In the genomic region with DNA sequence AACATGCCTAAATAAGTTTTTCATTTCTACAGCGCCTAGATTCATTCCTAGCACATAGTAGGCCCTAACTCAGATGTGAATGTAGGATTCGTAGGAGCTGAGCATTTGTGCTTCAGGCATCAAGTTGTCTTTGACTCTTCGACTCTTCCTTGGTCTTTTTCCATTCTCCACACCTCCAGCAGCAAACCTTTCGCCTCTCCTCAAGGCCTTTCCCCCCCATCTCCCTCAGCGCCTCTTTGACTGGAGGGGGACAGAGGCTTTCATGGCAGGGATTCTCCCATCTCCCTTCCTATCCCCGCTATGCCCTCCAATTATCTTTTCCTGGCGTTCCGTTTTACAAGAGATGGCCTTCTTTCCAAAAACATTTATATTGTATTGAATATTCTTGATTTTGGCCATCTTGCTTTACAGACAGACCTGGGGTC, we compare ENCODE assay signal across 8 cellular contexts. TPM values are rescaled to one million over a fixed set of nuclear protein-coding genes. Genes with fewer than 3 reads are reported as not detected.
DNase-seq lines count a peak whose midpoint lies in the region; ATAC-seq, FAIRE-seq and TF ChIP-seq lines count a peak whose summit lies in the region.

No MANE protein-coding gene starts in this region.

- H3K27ac ChIP-seq in AG04450 (ENCODE audit: low read depth, low read length): no peak overlapping the region
- H3K27ac ChIP-seq in HUES48 (ENCODE audit: low read depth, low read length): peak overlapping the region; percentile 98
- H3K27ac ChIP-seq in GM12878 (ENCODE audit: control insufficient read depth, insufficient read depth): peak overlapping the region; percentile 85

- H3K4me2 ChIP-seq in GM12878 (ENCODE audit: control insufficient read depth, insufficient read depth): peak overlapping the region; percentile 93

- no peak for TF ChIP-seq RAD21 in GM12878 (IDR thresholded peaks at IDR 0.05; ENCODE audit: insufficient read depth, low read depth, low read length)

- RAD21 ChIA-PET in GM12878 (lab: Charles Lee; ENCODE audit: unreplicated experiment): interaction anchor here (2.0 to 2.3 kb wide), 2 partner anchors 10 to 14 kb away, joined by 7 to 20 read pairs; a partner anchor contains a TSS

- POLR2A ChIA-PET in AG04450 (lab: Yijun Ruan, JAX): no interaction called here
- POLR2A ChIA-PET in GM12878 (lab: Charles Lee): interaction anchor here (1.4 to 4.2 kb wide), 2 partner anchors 11 to 14 kb away, joined by 4 to 45 read pairs; a partner anchor contains a TSS

- SMC1A ChIA-PET in GM12878 (lab: Charles Lee; ENCODE audit: uncharacterized antibody, unreplicated experiment): no interaction called here

- no peak for TF ChIP-seq POLR2A in GM12878 (IDR thresholded peaks at IDR 0.05; ENCODE audit: low read depth, low read length)

- intact Hi-C loops in GM12878 (cut with micrococcal nuclease; ENCODE audit: unreplicated experiment): no loop called here
- intact Hi-C loops in mucosa of descending colon (cut with DNase I, micrococcal nuclease): no loop called here

- no peaks in the 10 kb centered on the region; the same call in 1 of the 2 replicates for H3K9me3 ChIP-seq in AG04450 (ENCODE audit: control insufficient read depth, insufficient read depth, low read length)
- H3K9me3 ChIP-seq in HUES48 (ENCODE audit: control insufficient read depth, insufficient read depth, low read length): no peaks in the 10 kb centered on the region
- H3K9me3 ChIP-seq in GM12878 (replicated peaks; ENCODE audit: control insufficient read depth, insufficient read depth, low read length): no peaks in the 10 kb centered on the region
- no peaks in the 10 kb centered on the region for H3K9me3 ChIP-seq in mucosa of descending colon

- H2AFZ ChIP-seq in GM12878 (ENCODE audit: control insufficient read depth, low read depth, low read length): peak overlapping the region; percentile 95

- no peaks in the 10 kb centered on the region for H4K20me1 ChIP-seq in GM12878 (ENCODE audit: control insufficient read depth, insufficient read depth)

- peak overlapping the region; percentile 96 for H3K4me3 ChIP-seq in AG04450 (ENCODE audit: low read depth, low read length)
- H3K4me3 ChIP-seq in HUES48 (ENCODE audit: low read depth, low read length): peak overlapping the region; percentile 97
- peak overlapping the region; percentile 83 for H3K4me3 ChIP-seq in GM12878
- H3K4me3 ChIP-seq in mucosa of descending colon: peak overlapping the region; percentile 56

- TF ChIP-seq CTCF in AG04450 (IDR thresholded peaks at IDR 0.05; ENCODE audit: low read depth, low read length) (no peak), GM12878 (IDR thresholded peaks at IDR 0.05 in 2 of 3, conservative IDR thresholded peaks at IDR 0.05 in 1 of 3; ENCODE audit: control insufficient read depth in 2 of 3, extremely low read depth in 1 of 3, insufficient read depth in 1 of 3, low read depth in 3 of 3, low read length in 3 of 3) (no peak), mucosa of descending colon (IDR thresholded peaks at IDR 0.05) (no peak)

- ATAC-seq in GM12878 (no peak), mucosa of descending colon (no peak), HG02763 (IDR thresholded peaks at IDR 0.05; ENCODE audit: unreplicated experiment) (no peak)

- DNase-seq in AG04450 (ENCODE audit: low read depth, low spot score) (no peak), GM12878 (ENCODE audit: low read depth, low spot score) (no peak), mucosa of descending colon (no peak), HCEC 1CT (no peak), T-helper 9 cell (no peak), iPS-NIHi11 (ENCODE audit: low spot score) (no peak)

- CTCF ChIA-PET in AG04450 (lab: Charles Lee) (no interaction called here), GM12878 (lab: Yijun Ruan, JAX) (interaction anchor here (0.5 to 2.6 kb wide), 2 partner anchors 12 to 16 kb away, joined by 3 to 34 read pairs; a partner anchor contains a TSS)

- no TSS peak for BruUV-seq in GM12878 (replicated peaks; lab: Mats Ljungman, UMichigan)

- peak overlapping the region; percentile 96 for H3K9ac ChIP-seq in HUES48 (ENCODE audit: low read depth, low read length)
- peak overlapping the region; percentile 91 for H3K9ac ChIP-seq in GM12878 (ENCODE audit: control insufficient read depth, insufficient read depth, low read length)

- TF ChIP-seq EP300 in GM12878 (IDR thresholded peaks at IDR 0.05; ENCODE audit: borderline replicate concordance in 1 of 2, control insufficient read depth in 1 of 2, low read depth in 2 of 2, low read length in 2 of 2): no peak

- H3K79me2 ChIP-seq in GM12878 (ENCODE audit: control insufficient read depth, insufficient read depth, low read length): peaks cover 24% of the 10 kb centered on the region

- in situ Hi-C loops in GM12878 (cut with MboI): loop anchor here (10.0 kb wide), 1 partner anchor 454 kb away; no protein-coding TSS in a partner anchor

- no peaks in the 10 kb centered on the region for H3K27me3 ChIP-seq in AG04450 (ENCODE audit: control insufficient read depth, insufficient read depth, low read length)
- H3K27me3 ChIP-seq in HUES48 (ENCODE audit: control insufficient read depth, insufficient read depth, low read length): no peaks in the 10 kb centered on the region
- no peaks in the 10 kb centered on the region for H3K27me3 ChIP-seq in GM12878 (replicated peaks in 1 of 2; ENCODE audit: control insufficient read depth in 2 of 2, insufficient read depth in 2 of 2, low read length in 1 of 2)

- no peak for FAIRE-seq in GM12878 (lab: Jason Lieb, UNC)

- H3K36me3 ChIP-seq in HUES48 (ENCODE audit: control insufficient read depth, insufficient read depth, low read length) (peaks cover 33% of the 10 kb centered on the region), GM12878 (ENCODE audit: control insufficient read depth in 2 of 2, insufficient read depth in 2 of 2, low read length in 1 of 2) (peaks cover 0 to 8% of the 10 kb centered on the region in 2 experiments; a peak in 2 of 4 replicates), mucosa of descending colon (ENCODE audit: low read depth) (no peaks in the 10 kb centered on the region)

- WGBS in GM12878 (ENCODE audit: insufficient coverage, insufficient replicate concordance, low lambda C conversion rate, missing lambda C conversion rate): 0% methylated on average over 8 of the region's 8 CpGs

- H3K4me1 ChIP-seq in HUES48 (ENCODE audit: control insufficient read depth, insufficient read depth, low read length) (peaks cover 9% of the 10 kb centered on the region; the same call in 1 of the 2 replicates), GM12878 (ENCODE audit: control insufficient read depth, insufficient read depth, low read length) (peaks cover 16% of the 10 kb centered on the region), mucosa of descending colon (ENCODE audit: low read depth) (peaks cover 9% of the 10 kb centered on the region)

TF ChIP-seq in GM12878, 131 proteins besides CTCF, POLR2A, EP300 and RAD21 (continues in another document):
- TF ChIP-seq PML (IDR thresholded peaks at IDR 0.05; ENCODE audit: low read length) (no peak), YY1 (IDR thresholded peaks at IDR 0.05; ENCODE audit: low read depth, low read length) (peak; percentile 28; the same call in 1 of the 2 replicates), SREBF1 (IDR thresholded peaks at IDR 0.05; ENCODE audit: low read length) (no peak)

RNA-seq across cellular contexts. Expression of a gene that starts 0.7 kb away (rescaled TPM):
- 6.0 and 10.8 TPM in 2 replicates for polyA plus RNA-seq in AG04450 (2011; rRNA removed)
- 8.3 and 15.8 TPM in 2 replicates for polyA minus RNA-seq in AG04450 (2011; rRNA and poly(A)+ RNA removed)
- 59.6 and 59.9 TPM in 2 replicates for total RNA-seq in GM12878 (2013; cell fraction: nucleolus; rRNA removed)
- total RNA-seq in GM12878 (2014; rRNA removed): 13.3 and 15.3 TPM in 2 replicates
- total RNA-seq in GM12878 (2014; rRNA removed; fragmentation: Illumina TruSeq; extraction: Trizol): 27.3 and 28.6 TPM in 2 replicates
- 18.0 and 18.7 TPM in 2 replicates for total RNA-seq in GM12878 (2021)
- 3.0 TPM for polyA plus RNA-seq in GM12878 (2011; ENCODE audit: low read depth)
- polyA plus RNA-seq in GM12878 (2011; rRNA removed): 12.0 and 18.8 TPM in 2 replicates
- 3.1 and 3.2 TPM in 2 replicates for polyA plus RNA-seq in GM12878 (2011; cell fraction: cytosol; rRNA removed)
- 10.4 and 13.2 TPM in 2 replicates for polyA plus RNA-seq in GM12878 (2011; cell fraction: nucleus; rRNA removed)
- polyA plus RNA-seq in GM12878 (2012): 4.6 and 7.8 TPM in 2 replicates
- 18.8 and 24.3 TPM in 2 replicates for polyA plus RNA-seq in GM12878 (2014; fragmentation: Illumina TruSeq; extraction: Trizol)
- 10 to 100 TPM; 12.1 to 15.5 TPM for polyA plus RNA-seq in GM12878 (2014; fragmentation: Nextera tagmentation; extraction: Ambion mirVana)
- 10.0 and 11.1 TPM in 2 replicates for polyA plus RNA-seq in GM12878 (2014; rRNA removed)
- 10 to 100 TPM; 28.7 TPM for polyA plus RNA-seq in GM12878 (2016; fragmentation: Nextera tagmentation; extraction: Ambion mirVana)
- 20.9 and 25.2 TPM in 2 replicates for polyA minus RNA-seq in GM12878 (2011; rRNA and poly(A)+ RNA removed)
- polyA minus RNA-seq in GM12878 (2011; cell fraction: cytosol; rRNA and poly(A)+ RNA removed): 5.5 and 6.5 TPM in 2 replicates
- 14.9 and 25.1 TPM in 2 replicates for polyA minus RNA-seq in GM12878 (2011; cell fraction: nucleus; rRNA and poly(A)+ RNA removed)
- total RNA-seq in mucosa of descending colon: 10 to 100 TPM; 11.7 to 23.3 (median 15.7) TPM

RNA-seq across cellular contexts. Expression of a gene that starts 10.8 kb away (rescaled TPM):
- polyA plus RNA-seq in AG04450 (2011; rRNA removed) (14.6 and 15.8 TPM in 2 replicates), GM12878 (2011; rRNA removed) (24.6 and 26.4 TPM in 2 replicates), GM12878 (2014; fragmentation: Illumina TruSeq; extraction: Trizol) (27.1 and 28.4 TPM in 2 replicates), GM12878 (2014; fragmentation: Nextera tagmentation; extraction: Ambion mirVana) (10 to 100 TPM; 19.0 to 19.6 TPM), GM12878 (2014; rRNA removed) (15.2 and 17.9 TPM in 2 replicates), GM12878 (2016; fragmentation: Nextera tagmentation; extraction: Ambion mirVana) (10 to 100 TPM; 14.3 to 15.1 TPM)
- 25.6 and 29.1 TPM in 2 replicates for polyA minus RNA-seq in AG04450 (2011; rRNA and poly(A)+ RNA removed)
- 114 and 120 TPM in 2 replicates for total RNA-seq in GM12878 (2013; cell fraction: nucleolus; rRNA removed)
- total RNA-seq in GM12878 (2014; rRNA removed) (30.9 and 32.8 TPM in 2 replicates), GM12878 (2014; rRNA removed; fragmentation: Illumina TruSeq; extraction: Trizol) (30.5 and 31.9 TPM in 2 replicates), GM12878 (2021) (44.2 and 50.1 TPM in 2 replicates), mucosa of descending colon (10 to 100 TPM; 23.6 to 37.8 (median 32.5) TPM)
- polyA plus RNA-seq in GM12878 (2011; ENCODE audit: low read depth): 10.2 TPM
- polyA plus RNA-seq in GM12878 (2011; cell fraction: cytosol; rRNA removed): 13.7 and 20.1 TPM in 2 replicates
- polyA plus RNA-seq in GM12878 (2011; cell fraction: nucleus; rRNA removed): 64.7 and 86.5 TPM in 2 replicates
- 21.2 and 21.5 TPM in 2 replicates for polyA plus RNA-seq in GM12878 (2012)
- 28.2 and 37.7 TPM in 2 replicates for polyA minus RNA-seq in GM12878 (2011; rRNA and poly(A)+ RNA removed)
- polyA minus RNA-seq in GM12878 (2011; cell fraction: cytosol; rRNA and poly(A)+ RNA removed): 13.6 and 17.8 TPM in 2 replicates
- polyA minus RNA-seq in GM12878 (2011; cell fraction: nucleus; rRNA and poly(A)+ RNA removed): 35.8 and 59.0 TPM in 2 replicates
